9 cellular contexts compared by ENCODE assay signal in genomic region chr2:79887747-79888374, GRCh38.
DNase-seq lines count a peak whose midpoint lies in the region; ATAC-seq and TF ChIP-seq lines count a peak whose summit lies in the region.
"Had no signal": no experiment of that assay in that cellular context is flagged by ENCODE, and none has a peak within 500 bp of the region (broad histone marks: within the 10 kb centered on the region; RNA-seq: fewer than 3 reads in every experiment).

No MANE protein-coding gene starts in this region.

- H3K27me3 Mint-ChIP-seq in nephron (ENCODE audit: low read depth): no peaks in the 10 kb centered on the region

- H3K27ac Mint-ChIP-seq in nephron: no peak overlapping the region

- intact Hi-C loops in dorsolateral prefrontal cortex (cut with DNase I): no loop called here

- no peak overlapping the region for H3K4me3 Mint-ChIP-seq in nephron

- DNase-seq in NCI-H1092 treated with DMSO at 0.1 percent for 48 hours (lab: John Stamatoyannopoulos, UW) (peak; percentile 7), NCI-H1092 (lab: John Stamatoyannopoulos, UW) (no peak), HT-29 (ENCODE audit: low spot score) (peak; percentile 82), OCI-M2 (lab: John Stamatoyannopoulos, UW; ENCODE audit: unreplicated experiment) (peak; percentile 5), dorsolateral prefrontal cortex (peak in 2 of 10 donors; percentile 30 to 34)

- peak; percentile 58 for ATAC-seq in GM19023 (IDR thresholded peaks at IDR 0.05; ENCODE audit: unreplicated experiment)
- ATAC-seq in GM18861 (IDR thresholded peaks at IDR 0.05; ENCODE audit: unreplicated experiment): no peak

- TF ChIP-seq CTCF in dorsolateral prefrontal cortex (IDR thresholded peaks at IDR 0.05 in 54 of 56, conservative IDR thresholded peaks at IDR 0.05 in 2 of 56; ENCODE audit: low read depth in 1 of 56, partially characterized antibody in 56 of 56) (peak; percentile 35 to 93 (median 81)), nephron (IDR thresholded peaks at IDR 0.05; ENCODE audit: unreplicated experiment in 3 of 3) (peak; percentile 84 to 87 (median 85))

- no peaks in the 10 kb centered on the region for H3K4me1 Mint-ChIP-seq in nephron

- no peaks in the 10 kb centered on the region for H3K36me3 Mint-ChIP-seq in nephron (ENCODE audit: low read depth)

- no peaks in the 10 kb centered on the region for H3K27me3 ChIP-seq in dorsolateral prefrontal cortex
- H3K27me3 ChIP-seq: BLaER1 had no signal

- no peak overlapping the region for H3K4me3 ChIP-seq in dorsolateral prefrontal cortex
- H3K4me3 ChIP-seq: BLaER1 had no signal

- no peak overlapping the region for H3K27ac ChIP-seq in dorsolateral prefrontal cortex
- H3K27ac ChIP-seq: BLaER1 had no signal

- peaks cover 2% of the 10 kb centered on the region for H3K9me3 Mint-ChIP-seq in nephron
